In genomic region chr3:49469876-49470713, GRCh38 we compare ENCODE assay signal across 8 cellular contexts. TPM values are rescaled to one million over a fixed set of nuclear protein-coding genes. Genes with fewer than 3 reads are reported as not detected.
A peak's percentile ranks its signal among the peaks of the same experiment; 100 is the strongest.
DNase-seq lines count a peak whose midpoint lies in the region; ATAC-seq and TF ChIP-seq lines count a peak whose summit lies in the region.

TSS of gene DAG1 (plus strand) at chr3:49470267. CDS start at chr3:49510535, 40,268 bp downstream.

- H3K9me3 ChIP-seq in left lung: no peaks in the 10 kb centered on the region

- peak within 1 kb of the TSS; percentile 91 for H3K27ac ChIP-seq in C4-2B
- H3K27ac ChIP-seq in left lung: peak within 1 kb of the TSS; percentile 97 to 98

- H3K27me3 ChIP-seq in left lung: no peaks in the 10 kb centered on the region

- TF ChIP-seq CTCF in C4-2B (conservative IDR thresholded peaks at IDR 0.05): no peak
- TF ChIP-seq CTCF in left lung (IDR thresholded peaks at IDR 0.05): no peak

- H3K36me3 ChIP-seq in left lung: no peaks in the 10 kb centered on the region

- peak; percentile 72 for DNase-seq in NCI-H748 treated with DMSO at 0.1 percent for 48 hours (lab: John Stamatoyannopoulos, UW)
- DNase-seq in activated CD4-positive, alpha-beta T cell treated with anti-CD3 and anti-CD28 coated beads, Interleukin-2, amount 50 U/mL, for 24 hours (ENCODE audit: low read depth in 1 of 2, low spot score in 1 of 2): peak; percentile 79 to 93
- peak; percentile 95 for DNase-seq in dedifferentiated amniotic fluid mesenchymal stem cell (ENCODE audit: extremely low spot score)
- DNase-seq in left lung: peak; percentile 98
- peak; percentile 89 for DNase-seq in stimulated activated CD4-positive, alpha-beta T cell treated with anti-CD3 and anti-CD28 coated beads, Interleukin-2, amount 100 ng/mL, for 4 hours (ENCODE audit: low read depth)

- intact Hi-C loops in left lung (cut with DNase I): no loop called here

- peak within 1 kb of the TSS; percentile 78 to 82 for H3K4me3 ChIP-seq in left lung

- peak; percentile 77 for ATAC-seq in GM19395 (IDR thresholded peaks at IDR 0.05; ENCODE audit: unreplicated experiment)
- peak; percentile 56 for ATAC-seq in HG03558 (IDR thresholded peaks at IDR 0.05; ENCODE audit: extremely low read depth, unreplicated experiment)
- ATAC-seq in left lung: peak; percentile 89

- peaks cover 28 to 49% of the 10 kb centered on the region in 2 donors for H3K4me1 ChIP-seq in left lung

RNA-seq across cellular contexts. Expression of gene DAG1, which starts in this region (rescaled TPM):
- 100 to 1,000 TPM in 1 of 2 donors, 10 to 100 TPM in 1; 87.9 to 116 TPM for total RNA-seq in left lung

Comparison
In these comparisons a context has a peak if more than half of its experiments do, and no peak if none do; other contexts are left out.
1. Peak in every context shown above with its lines: DNase-seq, ATAC-seq, H3K4me3 ChIP-seq and H3K27ac ChIP-seq.